Comparison of ENCODE assay signal across 10 cellular contexts in genomic region chr1:228340686-228341449, GRCh38.
DNase-seq lines count a peak whose midpoint lies in the region; ATAC-seq and TF ChIP-seq lines count a peak whose summit lies in the region.
"Had no signal": no experiment of that assay in that cellular context is flagged by ENCODE, and none has a peak within 500 bp of the region (broad histone marks: within the 10 kb centered on the region; RNA-seq: fewer than 3 reads in every experiment).

No MANE protein-coding gene starts in this region.

- H2BK12ac ChIP-seq in mesenchymal stem cell (ENCODE audit: low read length in 2 of 2), result no peak overlapping the region

- H3K27ac Mint-ChIP-seq in stimulated activated memory B cell treated with anti-CD40 and anti-IgM and Interleukin-4, amounts not matched to agents 10 μg/mL and 1 μg/mL and 100 μg/mL, for 72 hours, result no peak overlapping the region
- H3K27ac Mint-ChIP-seq in activated CD4-positive, alpha-beta memory T cell treated with anti-CD3 and anti-CD28 coated beads for 36 hours, result no peak overlapping the region

- DNase-seq in AG09319 (ENCODE audit: extremely low read depth, low read depth) (no peak), GM13976 (ENCODE audit: low spot score) (no peak), adrenal gland (peak in 6 of 7 donors; percentile 15 to 42 (median 21)), mesenchymal stem cell (no peak), anterior cingulate cortex (lab: John Stamatoyannopoulos, UW) (no peak)
- DNase-seq in activated CD4-positive, alpha-beta memory T cell treated with anti-CD3 and anti-CD28 coated beads for 36 hours, result no peak
- DNase-seq: esophagus squamous epithelium had no signal

- no peaks in the 10 kb centered on the region for H3K4me1 Mint-ChIP-seq in stimulated activated memory B cell treated with anti-CD40 and anti-IgM and Interleukin-4, amounts not matched to agents 10 μg/mL and 1 μg/mL and 100 μg/mL, for 72 hours
- no peaks in the 10 kb centered on the region for H3K4me1 Mint-ChIP-seq in activated CD4-positive, alpha-beta memory T cell treated with anti-CD3 and anti-CD28 coated beads for 36 hours (ENCODE audit: low read depth)

- H3K4me3 ChIP-seq in adrenal gland, result no peak overlapping the region
- no peak overlapping the region for H3K4me3 ChIP-seq in mesenchymal stem cell (ENCODE audit: insufficient read depth in 1 of 2, low read depth in 1 of 2, low read length in 2 of 2)
- H3K4me3 ChIP-seq: esophagus squamous epithelium had no signal

- H3K9me3 Mint-ChIP-seq in stimulated activated memory B cell treated with anti-CD40 and anti-IgM and Interleukin-4, amounts not matched to agents 10 μg/mL and 1 μg/mL and 100 μg/mL, for 72 hours, result peaks cover 4% of the 10 kb centered on the region
- H3K9me3 Mint-ChIP-seq in activated CD4-positive, alpha-beta memory T cell treated with anti-CD3 and anti-CD28 coated beads for 36 hours, result peaks cover 9% of the 10 kb centered on the region

- H2AFZ ChIP-seq in mesenchymal stem cell (ENCODE audit: low read depth, low read length), result no peak overlapping the region

- ATAC-seq in HG02884 (IDR thresholded peaks at IDR 0.05; ENCODE audit: unreplicated experiment), result no peak
- ATAC-seq in stimulated activated memory B cell treated with anti-CD40 and anti-IgM and Interleukin-4, amounts not matched to agents 10 μg/mL and 1 μg/mL and 100 μg/mL, for 72 hours, result no peak

- H3K4ac ChIP-seq in mesenchymal stem cell (ENCODE audit: low read depth in 1 of 2, low read length in 2 of 2), result no peak overlapping the region

- H3K4me2 ChIP-seq in mesenchymal stem cell (ENCODE audit: low read length, poor library complexity, severe bottlenecking), result no peak overlapping the region

- H3K79me1 ChIP-seq in mesenchymal stem cell (replicated peaks; ENCODE audit: low read length, poor library complexity, severe bottlenecking), result no peaks in the 10 kb centered on the region

- no peak overlapping the region for H3K4me3 Mint-ChIP-seq in stimulated activated memory B cell treated with anti-CD40 and anti-IgM and Interleukin-4, amounts not matched to agents 10 μg/mL and 1 μg/mL and 100 μg/mL, for 72 hours
- H3K4me3 Mint-ChIP-seq in activated CD4-positive, alpha-beta memory T cell treated with anti-CD3 and anti-CD28 coated beads for 36 hours, result no peak overlapping the region

- no peak overlapping the region for H3K23ac ChIP-seq in mesenchymal stem cell (ENCODE audit: low read length in 2 of 2)

- CTCF ChIA-PET in activated CD4-positive, alpha-beta memory T cell treated with anti-CD3 and anti-CD28 coated beads for 36 hours (lab: Charles Lee), result no interaction called here

- no peak overlapping the region for H2AK5ac ChIP-seq in mesenchymal stem cell (ENCODE audit: low read length, severe bottlenecking)

- peak; percentile 24 for TF ChIP-seq CTCF in AG09319 (IDR thresholded peaks at IDR 0.05; ENCODE audit: low read depth, low read length)
- TF ChIP-seq CTCF in GM13976 (IDR thresholded peaks at IDR 0.05; ENCODE audit: borderline replicate concordance, control extremely low read depth, extremely low read depth, insufficient read depth, missing control alignments), result peak; percentile 3
- peak in 4 of 6 experiments; percentile 9 to 46 (median 30) for TF ChIP-seq CTCF in adrenal gland (IDR thresholded peaks at IDR 0.05)

- H3K14ac ChIP-seq in mesenchymal stem cell (ENCODE audit: low read length in 2 of 2), result no peak overlapping the region

- H3K36me3 Mint-ChIP-seq in stimulated activated memory B cell treated with anti-CD40 and anti-IgM and Interleukin-4, amounts not matched to agents 10 μg/mL and 1 μg/mL and 100 μg/mL, for 72 hours, result peaks cover 5% of the 10 kb centered on the region
- peaks cover 2% of the 10 kb centered on the region for H3K36me3 Mint-ChIP-seq in activated CD4-positive, alpha-beta memory T cell treated with anti-CD3 and anti-CD28 coated beads for 36 hours

- H3K27ac ChIP-seq in adrenal gland, result no peak overlapping the region
- H3K27ac ChIP-seq in mesenchymal stem cell (ENCODE audit: low read length, poor library complexity, severe bottlenecking), result no peak overlapping the region
- H3K27ac ChIP-seq: esophagus squamous epithelium, neutrophil had no signal

- in situ Hi-C loops in GM13976 (cut with MboI; ENCODE audit: low sequenced_read_pairs, unreplicated experiment), result no loop called here

- no peak overlapping the region for H2BK120ac ChIP-seq in mesenchymal stem cell (ENCODE audit: low read depth, low read length)

- H4K8ac ChIP-seq in mesenchymal stem cell (ENCODE audit: low read length), result no peak overlapping the region

- H3K27me3 Mint-ChIP-seq in stimulated activated memory B cell treated with anti-CD40 and anti-IgM and Interleukin-4, amounts not matched to agents 10 μg/mL and 1 μg/mL and 100 μg/mL, for 72 hours, result no peaks in the 10 kb centered on the region
- H3K27me3 Mint-ChIP-seq in activated CD4-positive, alpha-beta memory T cell treated with anti-CD3 and anti-CD28 coated beads for 36 hours, result no peaks in the 10 kb centered on the region

- intact Hi-C loops in adrenal gland (cut with DNase I), result no loop called here
- intact Hi-C loops in activated CD4-positive, alpha-beta memory T cell treated with anti-CD3 and anti-CD28 coated beads for 36 hours (cut with micrococcal nuclease), result no loop called here

- no peaks in the 10 kb centered on the region for H3K27me3 ChIP-seq in adrenal gland
- H3K27me3 ChIP-seq in mesenchymal stem cell (ENCODE audit: control insufficient read depth in 1 of 2, insufficient read depth in 1 of 2, low read length in 2 of 2), result peaks cover 0 to 6% of the 10 kb centered on the region in 2 experiments
- H3K27me3 ChIP-seq: esophagus squamous epithelium, neutrophil had no signal

- no peak overlapping the region for H3K9ac ChIP-seq in mesenchymal stem cell (ENCODE audit: low read length)

- H3K4me1 ChIP-seq in adrenal gland (replicated peaks in 1 of 2) (no peaks in the 10 kb centered on the region), mesenchymal stem cell (ENCODE audit: control insufficient read depth, insufficient read depth, low read depth, low read length) (peaks cover 4% of the 10 kb centered on the region)
- H3K4me1 ChIP-seq: esophagus squamous epithelium had no signal

- POLR2A ChIA-PET in activated CD4-positive, alpha-beta memory T cell treated with anti-CD3 and anti-CD28 coated beads for 36 hours (lab: Charles Lee), result no interaction called here

- no peak overlapping the region for H2BK5ac ChIP-seq in mesenchymal stem cell (ENCODE audit: low read depth, low read length, poor library complexity, severe bottlenecking)

- H3K36me3 ChIP-seq in adrenal gland (replicated peaks in 1 of 2) (no peaks in the 10 kb centered on the region), mesenchymal stem cell (ENCODE audit: control insufficient read depth in 1 of 2, insufficient read depth in 2 of 2, low read depth in 1 of 2, low read length in 2 of 2) (peaks cover 0 to 28% of the 10 kb centered on the region in 2 experiments)
- H3K36me3 ChIP-seq: neutrophil had no signal

- peak overlapping the region; percentile 31 for H4K91ac ChIP-seq in mesenchymal stem cell (ENCODE audit: low read length)

- WGBS in adrenal gland, 4 donors, result 82 to 86% (median 85%) methylated on average over 12 to 39 of the region's 39 CpGs
- 87% methylated on average over 39 of the region's 39 CpGs for WGBS in mesenchymal stem cell

- no peak for TF ChIP-seq POLR2A in adrenal gland (IDR thresholded peaks at IDR 0.05)

- no peaks in the 10 kb centered on the region for H3K9me3 ChIP-seq in adrenal gland (replicated peaks in 1 of 3)
- H3K9me3 ChIP-seq in mesenchymal stem cell (ENCODE audit: control insufficient read depth, low read length), result no peaks in the 10 kb centered on the region
- H3K9me3 ChIP-seq: esophagus squamous epithelium, neutrophil had no signal

- H2BK15ac ChIP-seq in mesenchymal stem cell (ENCODE audit: low read depth, poor library complexity, severe bottlenecking), result no peak overlapping the region

- H3K18ac ChIP-seq in mesenchymal stem cell (ENCODE audit: low read depth in 1 of 2, low read length in 2 of 2), result no peak overlapping the region

Comparison
In these comparisons a context has a peak if more than half of its experiments do, and no peak if none do; other contexts are left out.
1. DNase-seq: peak in adrenal gland (6 of 7); none in AG09319 (single experiment), GM13976 (single experiment), mesenchymal stem cell (single experiment), anterior cingulate cortex (0 of 58) and activated CD4-positive, alpha-beta memory T cell treated with anti-CD3 and anti-CD28 coated beads for 36 hours (single experiment).
2. Peak in every context shown above with its lines, with median percentiles within 50 percentile points of each other: CTCF ChIP-seq.